ENCODE assay signal across 8 cellular contexts in the genomic region with DNA sequence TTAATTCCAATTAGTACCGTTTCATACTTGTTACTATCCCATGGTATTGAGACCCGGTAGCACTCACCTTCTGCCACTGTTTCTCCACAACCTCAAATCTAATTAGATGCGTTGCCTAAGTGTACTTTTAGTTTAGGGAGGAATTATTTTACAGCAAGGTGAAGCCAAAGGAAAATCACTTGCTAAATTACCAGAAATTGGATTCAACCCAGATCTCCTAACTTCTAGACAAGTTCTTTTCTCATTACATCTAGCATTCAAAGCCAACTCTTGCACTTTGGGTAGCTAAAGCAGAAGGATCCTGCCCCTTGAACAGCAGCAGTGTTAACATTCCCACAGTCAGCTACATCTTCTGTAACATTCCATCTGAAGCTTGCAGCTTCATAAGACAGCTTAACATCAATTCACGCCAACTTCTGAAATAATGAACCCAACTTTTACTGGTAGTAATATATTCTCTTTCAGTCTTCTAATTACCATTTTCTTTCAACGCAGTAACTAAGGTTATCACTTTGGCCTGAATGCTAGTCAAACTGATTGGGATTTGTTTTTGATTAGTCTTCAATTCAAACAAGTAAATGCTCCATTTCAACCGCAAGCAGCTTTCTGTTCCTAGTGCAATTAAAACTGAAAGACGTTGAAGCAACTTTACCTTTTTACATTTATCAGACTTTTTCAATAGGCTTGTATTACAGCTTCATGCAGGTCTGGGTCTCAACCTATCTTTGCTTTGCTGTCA. TPM values are rescaled to one million over a fixed set of nuclear protein-coding genes. Genes with fewer than 3 reads are reported as not detected.
DNase-seq lines count a peak whose midpoint lies in the region; ATAC-seq and TF ChIP-seq lines count a peak whose summit lies in the region.

No MANE protein-coding gene starts in this region.

- no peak overlapping the region for H2AFZ ChIP-seq in HCT116 (ENCODE audit: low read depth, low read length, poor library complexity, severe bottlenecking)

- BruUV-seq in HCT116 (replicated peaks; lab: Mats Ljungman, UMichigan), result no TSS peak

- intact Hi-C loops in CD4-positive, alpha-beta memory T cell (cut with micrococcal nuclease), result loop anchor here (1.0 to 10.0 kb wide), 7 partner anchors 8 to 1397 kb away; a partner anchor contains a TSS
- intact Hi-C loops in HCT116 (cut with micrococcal nuclease), result no loop called here
- intact Hi-C loops in activated CD8-positive, alpha-beta T cell treated with anti-CD3 and anti-CD28 coated beads for 36 hours (cut with micrococcal nuclease), result loop anchor here (10.0 kb wide), 1 partner anchor 467 kb away; no protein-coding TSS in a partner anchor

- H3K9ac ChIP-seq in HCT116 (ENCODE audit: low read length), result peak overlapping the region; percentile 91

- H3K4me1 ChIP-seq in CD4-positive, alpha-beta memory T cell (ENCODE audit: insufficient read depth, low read length), result peaks cover 24% of the 10 kb centered on the region
- peaks cover 3 to 30% of the 10 kb centered on the region in 2 experiments; a peak in 3 of 4 replicates for H3K4me1 ChIP-seq in HCT116 (ENCODE audit: control insufficient read depth in 1 of 2, insufficient read depth in 2 of 2, low read length in 2 of 2)

- POLR2A ChIA-PET in CD4-positive, alpha-beta memory T cell (lab: Charles Lee; ENCODE audit: partially characterized antibody), result interaction anchor here (0.9 to 4.9 kb wide), 5 partner anchors 8 to 193 kb away, joined by 3 to 53 read pairs (median 4); a partner anchor contains a TSS
- POLR2A ChIA-PET in HCT116 (lab: Charles Lee), result interaction anchor here (0.7 to 1.0 kb wide), 2 partner anchors 8 to 39 kb away, joined by 3 to 12 read pairs; a partner anchor contains a TSS
- POLR2A ChIA-PET in activated CD8-positive, alpha-beta T cell treated with anti-CD3 and anti-CD28 coated beads for 36 hours (lab: Charles Lee), result interaction anchor here (0.6 to 1.8 kb wide), 2 partner anchors 8 to 28 kb away, joined by 4 to 9 read pairs; a partner anchor contains a TSS

- no peak for TF ChIP-seq RAD21 in HCT116 (IDR thresholded peaks at IDR 0.05; ENCODE audit: low read depth)

- CTCF ChIA-PET in CD4-positive, alpha-beta memory T cell (lab: Charles Lee; ENCODE audit: partially characterized antibody), result interaction anchor here (1.1 to 1.3 kb wide), 3 partner anchors 9 to 391 kb away, joined by 3 to 4 read pairs (median 3); a partner anchor contains a TSS
- CTCF ChIA-PET in HCT116 (lab: Charles Lee), result no interaction called here
- CTCF ChIA-PET in activated CD8-positive, alpha-beta T cell treated with anti-CD3 and anti-CD28 coated beads for 36 hours (lab: Charles Lee), result interaction anchor here (0.6 to 0.9 kb wide), 3 partner anchors 39 to 143 kb away, joined by 3 read pairs; a partner anchor contains a TSS

- TF ChIP-seq CTCF in HCT116 (IDR thresholded peaks at IDR 0.05 in 2 of 3, conservative IDR thresholded peaks at IDR 0.05 in 1 of 3; ENCODE audit: borderline replicate concordance in 1 of 3, insufficient read depth in 1 of 3, low read depth in 2 of 3, low read length in 2 of 3), result no peak
- no peak for TF ChIP-seq CTCF in activated CD8-positive, alpha-beta T cell treated with anti-CD3 and anti-CD28 coated beads for 36 hours (IDR thresholded peaks at IDR 0.05)

- H3K27me3 ChIP-seq in CD4-positive, alpha-beta memory T cell (ENCODE audit: insufficient read depth, low read length), result no peaks in the 10 kb centered on the region
- no peaks in the 10 kb centered on the region for H3K27me3 ChIP-seq in HCT116 (ENCODE audit: insufficient read depth, low read length)

- peak overlapping the region; percentile 82 for H3K4me2 ChIP-seq in HCT116 (ENCODE audit: low read length)

- no peak for TF ChIP-seq POLR2A in HCT116 (IDR thresholded peaks at IDR 0.05; ENCODE audit: borderline replicate concordance, extremely low read depth, insufficient read depth, insufficient read length)

- no peaks in the 10 kb centered on the region for H3K9me3 Mint-ChIP-seq in CD4-positive, alpha-beta memory T cell
- H3K9me3 Mint-ChIP-seq in activated CD8-positive, alpha-beta T cell treated with anti-CD3 and anti-CD28 coated beads for 36 hours, result no peaks in the 10 kb centered on the region
- H3K9me3 Mint-ChIP-seq in stimulated activated naive CD8-positive, alpha-beta T cell treated with anti-CD3 and anti-CD28 coated beads, Interleukin-15, amount 100 ng/mL, for 72 hours, result no peaks in the 10 kb centered on the region

- H3K4me3 Mint-ChIP-seq in CD4-positive, alpha-beta memory T cell, result peak overlapping the region; percentile 89 to 96 (median 94)
- peak overlapping the region; percentile 96 for H3K4me3 Mint-ChIP-seq in activated CD8-positive, alpha-beta T cell treated with anti-CD3 and anti-CD28 coated beads for 36 hours
- H3K4me3 Mint-ChIP-seq in stimulated activated naive CD8-positive, alpha-beta T cell treated with anti-CD3 and anti-CD28 coated beads, Interleukin-15, amount 100 ng/mL, for 72 hours, result peak overlapping the region; percentile 92

- H4K20me1 ChIP-seq in HCT116 (ENCODE audit: insufficient read depth), result peaks cover 6% of the 10 kb centered on the region; the same call in 1 of the 2 replicates

- RAD21 ChIA-PET in HCT116 (lab: Charles Lee; ENCODE audit: low non-redundant PET in 1 of 2, low total read pairs in 2 of 2, uncharacterized antibody in 2 of 2, unreplicated experiment in 2 of 2), result no interaction called here

- no peaks in the 10 kb centered on the region for H3K9me3 ChIP-seq in CD4-positive, alpha-beta memory T cell (ENCODE audit: control insufficient read depth in 1 of 2, low read length in 2 of 2)
- no peaks in the 10 kb centered on the region for H3K9me3 ChIP-seq in HCT116 (ENCODE audit: control insufficient read depth in 1 of 2, insufficient read depth in 1 of 2, low read depth in 1 of 2, low read length in 2 of 2)

- H3K27ac Mint-ChIP-seq in CD4-positive, alpha-beta memory T cell, result peak overlapping the region; percentile 95 to 99 (median 98)
- H3K27ac Mint-ChIP-seq in activated CD8-positive, alpha-beta T cell treated with anti-CD3 and anti-CD28 coated beads for 36 hours, result peak overlapping the region; percentile 96
- H3K27ac Mint-ChIP-seq in stimulated activated naive CD8-positive, alpha-beta T cell treated with anti-CD3 and anti-CD28 coated beads, Interleukin-15, amount 100 ng/mL, for 72 hours, result peak overlapping the region; percentile 94 to 96

- H3K27me3 Mint-ChIP-seq in CD4-positive, alpha-beta memory T cell, result no peaks in the 10 kb centered on the region
- no peaks in the 10 kb centered on the region for H3K27me3 Mint-ChIP-seq in activated CD8-positive, alpha-beta T cell treated with anti-CD3 and anti-CD28 coated beads for 36 hours
- H3K27me3 Mint-ChIP-seq in stimulated activated naive CD8-positive, alpha-beta T cell treated with anti-CD3 and anti-CD28 coated beads, Interleukin-15, amount 100 ng/mL, for 72 hours, result no peaks in the 10 kb centered on the region

- peaks cover 21 to 48% (median 30%) of the 10 kb centered on the region in 4 donors for H3K4me1 Mint-ChIP-seq in CD4-positive, alpha-beta memory T cell
- H3K4me1 Mint-ChIP-seq in activated CD8-positive, alpha-beta T cell treated with anti-CD3 and anti-CD28 coated beads for 36 hours (ENCODE audit: low read depth), result peaks cover 39% of the 10 kb centered on the region
- H3K4me1 Mint-ChIP-seq in stimulated activated naive CD8-positive, alpha-beta T cell treated with anti-CD3 and anti-CD28 coated beads, Interleukin-15, amount 100 ng/mL, for 72 hours, result peaks cover 47% of the 10 kb centered on the region

- DNase-seq in CD4-positive, alpha-beta memory T cell, result no peak
- DNase-seq in HCT116 (ENCODE audit: low read depth, low spot score), result no peak
- no peak for DNase-seq in activated CD8-positive, alpha-beta T cell treated with anti-CD3 and anti-CD28 coated beads for 36 hours
- DNase-seq in stimulated activated naive CD8-positive, alpha-beta T cell treated with anti-CD3 and anti-CD28 coated beads, Interleukin-15, amount 100 ng/mL, for 72 hours, result no peak
- DNase-seq in effector CD8-positive, alpha-beta T cell (lab: John Stamatoyannopoulos, UW), result no peak
- DNase-seq in AG08395 (ENCODE audit: low spot score), result no peak
- DNase-seq in KG1 (lab: John Stamatoyannopoulos, UW), result no peak

- peaks cover 83% of the 10 kb centered on the region for H3K79me2 ChIP-seq in HCT116 (ENCODE audit: insufficient read depth, low read length)

- peak overlapping the region; percentile 20 to 91 for H3K4me3 ChIP-seq in CD4-positive, alpha-beta memory T cell (ENCODE audit: low read length in 2 of 2)
- H3K4me3 ChIP-seq in HCT116 (replicated peaks in 1 of 2; ENCODE audit: low read depth in 1 of 2, low read length in 2 of 2) (peak overlapping the region; percentile 80 to 91), iPS-11a (ENCODE audit: low read depth, low read length) (peak overlapping the region; percentile 93)

- no peaks in the 10 kb centered on the region for H3K9me2 ChIP-seq in HCT116 (ENCODE audit: insufficient read depth)

- peak overlapping the region; percentile 99 for H3K27ac ChIP-seq in CD4-positive, alpha-beta memory T cell (ENCODE audit: low read depth, low read length)
- H3K27ac ChIP-seq in HCT116 (ENCODE audit: low read depth, low read length), result peak overlapping the region; percentile 84

- peak; percentile 32 for ATAC-seq in HCT116
- ATAC-seq in activated CD8-positive, alpha-beta T cell treated with anti-CD3 and anti-CD28 coated beads for 36 hours, result no peak
- no peak for ATAC-seq in stimulated activated naive CD8-positive, alpha-beta T cell treated with anti-CD3 and anti-CD28 coated beads, Interleukin-15, amount 100 ng/mL, for 72 hours

- peaks cover 9% of the 10 kb centered on the region for H3K36me3 ChIP-seq in CD4-positive, alpha-beta memory T cell (ENCODE audit: insufficient read depth, low read length)
- peaks cover 28 to 29% of the 10 kb centered on the region in 2 experiments for H3K36me3 ChIP-seq in HCT116 (ENCODE audit: control insufficient read depth in 1 of 2, insufficient read depth in 2 of 2, low read length in 2 of 2)

- peaks cover 16 to 48% of the 10 kb centered on the region in 2 donors for H3K36me3 Mint-ChIP-seq in CD4-positive, alpha-beta memory T cell
- H3K36me3 Mint-ChIP-seq in activated CD8-positive, alpha-beta T cell treated with anti-CD3 and anti-CD28 coated beads for 36 hours (ENCODE audit: low read depth), result peaks cover 35% of the 10 kb centered on the region

TF ChIP-seq in HCT116, 20 proteins besides CTCF, POLR2A, EP300 and RAD21 (continues in another document):
- TF ChIP-seq ZNF274 (IDR thresholded peaks at IDR 0.05; ENCODE audit: low read depth, low read length) (no peak), TCF7L2 (IDR thresholded peaks at IDR 0.05; ENCODE audit: borderline replicate concordance, extremely low read depth, insufficient read depth, insufficient read length) (no peak), JUND (IDR thresholded peaks at IDR 0.05) (no peak)

RNA-seq across cellular contexts. Expression of a gene that starts 0.9 kb away (rescaled TPM):
- total RNA-seq in CD4-positive, alpha-beta memory T cell, result 100 to 1,000 TPM; 157 to 167 TPM
- polyA plus RNA-seq in CD4-positive, alpha-beta memory T cell, result 100 to 1,000 TPM; 138 to 175 TPM
- total RNA-seq in HCT116 (2021; ENCODE audit: unreplicated experiment), result 78.5 TPM
- 45.3 and 49.0 TPM in 2 replicates for polyA plus RNA-seq in HCT116 (2012)
- total RNA-seq in activated CD8-positive, alpha-beta T cell treated with anti-CD3 and anti-CD28 coated beads for 36 hours, result 10 to 100 TPM; 76.0 to 77.1 TPM

RNA-seq across cellular contexts. Expression of a gene that starts 8.6 kb away (rescaled TPM):
- total RNA-seq in CD4-positive, alpha-beta memory T cell, result 1 to 10 TPM; 2.7 to 3.7 TPM
- polyA plus RNA-seq in CD4-positive, alpha-beta memory T cell, result 1 to 10 TPM in 1 of 2 donors, under 1 TPM in 1; 0.77 to 2.4 TPM
- total RNA-seq in HCT116 (2021; ENCODE audit: unreplicated experiment), result 6.4 TPM
- 1.5 and 2.9 TPM in 2 replicates for polyA plus RNA-seq in HCT116 (2012)
- 1 to 10 TPM; 3.5 to 4.4 TPM for total RNA-seq in activated CD8-positive, alpha-beta T cell treated with anti-CD3 and anti-CD28 coated beads for 36 hours
